Comparison of ENCODE assay signal across 8 cellular contexts in the genomic region with DNA sequence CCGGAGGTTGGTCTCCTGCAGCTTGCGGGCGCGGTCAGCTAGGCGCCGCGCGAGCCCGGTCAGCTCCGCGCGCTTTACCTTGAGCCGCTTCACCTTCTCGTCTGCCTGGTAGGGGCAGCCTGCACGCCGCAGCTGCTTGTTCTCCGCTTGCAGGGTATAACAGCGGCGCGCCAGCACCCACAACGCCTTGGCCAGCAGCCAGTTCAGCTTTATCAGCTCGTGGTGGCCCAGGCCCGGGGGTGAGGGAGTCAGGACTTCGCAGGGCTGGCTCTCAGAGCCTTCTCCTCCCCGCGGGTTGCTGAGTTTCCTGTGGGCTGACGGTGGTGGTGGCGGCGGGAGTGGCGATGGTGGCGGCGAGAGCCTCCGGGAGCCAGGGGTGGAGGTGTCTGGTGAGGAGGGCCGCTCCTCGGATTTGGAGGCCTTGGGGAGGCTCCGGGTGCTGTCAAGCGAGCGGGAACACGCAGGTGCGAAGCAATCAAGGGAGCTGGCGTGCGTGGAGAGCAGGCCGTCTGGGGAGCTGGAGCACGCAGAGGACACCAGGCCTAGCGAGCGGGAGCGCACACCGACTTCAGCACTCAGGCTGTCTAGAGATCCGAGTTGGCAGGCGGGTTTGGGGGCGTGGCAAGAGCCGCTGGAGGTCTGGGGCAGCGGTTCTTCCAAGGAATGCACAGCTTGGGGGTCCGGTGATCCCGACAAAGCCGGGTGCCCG. TPM values are rescaled to one million over a fixed set of nuclear protein-coding genes. Genes with fewer than 3 reads are reported as not detected.
DNase-seq lines count a peak whose midpoint lies in the region; ATAC-seq and TF ChIP-seq lines count a peak whose summit lies in the region.
"Not testable (repeated sequence)": the region's sequence is repeated elsewhere in the genome, so short reads cannot be mapped to it uniquely, and the experiment has no call there.

No MANE protein-coding gene starts in this region.

- H3K4me3 Mint-ChIP-seq in activated T-cell treated with anti-CD3 and anti-CD28 coated beads, Interleukin-2, amount 50 U/mL, for 72 hours, result not testable (repeated sequence)

- TF ChIP-seq POLR2A in NB4 (IDR thresholded peaks at IDR 0.05; ENCODE audit: extremely low read depth, insufficient read length), result not testable (repeated sequence)

- H3K36me3 ChIP-seq in left lung, result not testable (repeated sequence)

- not testable (repeated sequence) for H3K9me3 ChIP-seq in left lung

- peak; percentile 2 for DNase-seq in NB4 (ENCODE audit: low read depth)
- peak in 1 of 2 donors; percentile 7 for DNase-seq in activated T-cell treated with anti-CD3 and anti-CD28 coated beads, Interleukin-2, amount 50 U/mL, for 72 hours
- DNase-seq in fibroblast of villous mesenchyme (ENCODE audit: low read depth), result peak; percentile 1
- DNase-seq in left lung; sciatic nerve (ENCODE audit: low spot score): not testable (repeated sequence)

- H3K27ac Mint-ChIP-seq in activated T-cell treated with anti-CD3 and anti-CD28 coated beads, Interleukin-2, amount 50 U/mL, for 72 hours, result not testable (repeated sequence)

- TF ChIP-seq CTCF in NB4 (IDR thresholded peaks at IDR 0.05; ENCODE audit: low read depth, low read length); fibroblast of villous mesenchyme (IDR thresholded peaks at IDR 0.05; ENCODE audit: insufficient read depth, low read depth, low read length); left lung (IDR thresholded peaks at IDR 0.05): not testable (repeated sequence)

- H3K27me3 Mint-ChIP-seq in activated T-cell treated with anti-CD3 and anti-CD28 coated beads, Interleukin-2, amount 50 U/mL, for 72 hours (ENCODE audit: low read depth), result not testable (repeated sequence)

- not testable (repeated sequence) for H3K4me1 Mint-ChIP-seq in activated T-cell treated with anti-CD3 and anti-CD28 coated beads, Interleukin-2, amount 50 U/mL, for 72 hours (ENCODE audit: low read depth)

- peak; percentile 45 for ATAC-seq in GM18498 (IDR thresholded peaks at IDR 0.05; ENCODE audit: unreplicated experiment)
- peak; percentile 26 for ATAC-seq in GM21529 (IDR thresholded peaks at IDR 0.05; ENCODE audit: unreplicated experiment)
- peak; percentile 36 for ATAC-seq in HG02852 (IDR thresholded peaks at IDR 0.05; ENCODE audit: unreplicated experiment)
- ATAC-seq in activated T-cell treated with anti-CD3 and anti-CD28 coated beads, Interleukin-2, amount 50 U/mL, for 72 hours (replicated peaks in 1 of 2), result peak; percentile 71 to 74
- ATAC-seq in left lung, result peak; percentile 59
- peak; percentile 61 for ATAC-seq in sciatic nerve

- not testable (repeated sequence) for H3K4me3 ChIP-seq in NB4 (ENCODE audit: low read depth, low read length); fibroblast of villous mesenchyme (ENCODE audit: low read depth, low read length); left lung

- not testable (repeated sequence) for H3K4me1 ChIP-seq in left lung

- not testable (repeated sequence) for H3K9me3 Mint-ChIP-seq in activated T-cell treated with anti-CD3 and anti-CD28 coated beads, Interleukin-2, amount 50 U/mL, for 72 hours

- not testable (repeated sequence) for H3K27me3 ChIP-seq in left lung

- not testable (repeated sequence) for H3K36me3 Mint-ChIP-seq in activated T-cell treated with anti-CD3 and anti-CD28 coated beads, Interleukin-2, amount 50 U/mL, for 72 hours (ENCODE audit: insufficient read depth in 2 of 2)

- intact Hi-C loops in left lung (cut with DNase I); sciatic nerve (cut with DNase I): not testable (repeated sequence)

- H3K27ac ChIP-seq in left lung, result not testable (repeated sequence)

RNA-seq across cellular contexts. Expression of a gene that starts 1.5 kb away (rescaled TPM):
- under 1 TPM; 0.50 to 0.83 TPM for total RNA-seq in activated T-cell treated with anti-CD3 and anti-CD28 coated beads, Interleukin-2, amount 50 U/mL, for 72 hours
- total RNA-seq in fibroblast of villous mesenchyme (0.64 and 1.3 TPM in 2 replicates), left lung (under 1 TPM; 0.55 to 0.71 TPM), sciatic nerve (0.27 TPM)
